ENCODE assay signal across 10 cellular contexts in genomic region chr3:184228376-184229137, GRCh38. TPM values are rescaled to one million over a fixed set of nuclear protein-coding genes. Genes with fewer than 3 reads are reported as not detected.
DNase-seq lines count a peak whose midpoint lies in the region; ATAC-seq, FAIRE-seq and TF ChIP-seq lines count a peak whose summit lies in the region.
"Had no signal": no experiment of that assay in that cellular context is flagged by ENCODE, and none has a peak within 500 bp of the region (broad histone marks: within the 10 kb centered on the region; RNA-seq: fewer than 3 reads in every experiment).

No MANE protein-coding gene starts in this region.

- no peaks in the 10 kb centered on the region for H3K79me2 ChIP-seq in GM23338 (replicated peaks; ENCODE audit: insufficient read depth)
- H3K79me2 ChIP-seq in astrocyte (ENCODE audit: insufficient read depth, low read length) = no peaks in the 10 kb centered on the region

- H3K27me3 Mint-ChIP-seq in CD4-positive, alpha-beta T cell = peaks cover 74% of the 10 kb centered on the region
- H3K27me3 Mint-ChIP-seq in GM23338 (ENCODE audit: insufficient read depth, low read depth, poor library complexity) (peaks cover 53% of the 10 kb centered on the region), astrocyte (ENCODE audit: low read depth, unreplicated experiment) (peaks cover 61% of the 10 kb centered on the region), nephron (ENCODE audit: low read depth) (peaks cover 82% of the 10 kb centered on the region)

- H3K27ac Mint-ChIP-seq in CD4-positive, alpha-beta T cell = no peak overlapping the region
- no peak overlapping the region for H3K27ac Mint-ChIP-seq in GM23338
- H3K27ac Mint-ChIP-seq in astrocyte (ENCODE audit: unreplicated experiment) = no peak overlapping the region
- no peak overlapping the region for H3K27ac Mint-ChIP-seq in nephron

- H3K9ac ChIP-seq in astrocyte (ENCODE audit: low read length) (no peak overlapping the region), colonic mucosa (ENCODE audit: low read depth in 2 of 2, low read length in 2 of 2) (no peak overlapping the region)

- TF ChIP-seq CTCF in CD4-positive, alpha-beta T cell (IDR thresholded peaks at IDR 0.05) = no peak
- TF ChIP-seq CTCF in GM23338 (conservative IDR thresholded peaks at IDR 0.05; ENCODE audit: low read depth in 2 of 2) (no peak; a peak in 1 of 4 replicates), astrocyte (IDR thresholded peaks at IDR 0.05; ENCODE audit: insufficient read depth, low read depth, low read length) (no peak), nephron (IDR thresholded peaks at IDR 0.05; ENCODE audit: unreplicated experiment in 3 of 3) (no peak), adrenal gland (IDR thresholded peaks at IDR 0.05) (no peak), colonic mucosa (IDR thresholded peaks at IDR 0.05) (no peak)

- H3K4me2 ChIP-seq in GM23338 (peak overlapping the region; percentile 90), astrocyte (ENCODE audit: low read length) (peak overlapping the region; percentile 83)

- no peaks in the 10 kb centered on the region for H3K9me3 Mint-ChIP-seq in CD4-positive, alpha-beta T cell
- H3K9me3 Mint-ChIP-seq in GM23338 = no peaks in the 10 kb centered on the region; the same call in 2 of the 3 replicates
- H3K9me3 Mint-ChIP-seq in astrocyte (ENCODE audit: unreplicated experiment) = no peaks in the 10 kb centered on the region
- H3K9me3 Mint-ChIP-seq in nephron = no peaks in the 10 kb centered on the region

- POLR2A ChIA-PET in CD4-positive, alpha-beta T cell (lab: Charles Lee) = interaction anchor here (2.0 kb wide), 1 partner anchor 22 kb away, joined by 7 read pairs; no protein-coding TSS in a partner anchor

- no peaks in the 10 kb centered on the region for H3K9me2 ChIP-seq in GM23338 (ENCODE audit: insufficient read depth)

- H3K9me3 ChIP-seq in CD4-positive, alpha-beta T cell (ENCODE audit: control insufficient read depth, low read length) = no peaks in the 10 kb centered on the region
- H3K9me3 ChIP-seq in astrocyte (ENCODE audit: insufficient read depth, low read depth, low read length) (no peaks in the 10 kb centered on the region), adrenal gland (replicated peaks in 1 of 3) (no peaks in the 10 kb centered on the region), colonic mucosa (no peaks in the 10 kb centered on the region)

- WGBS in adrenal gland, 4 donors = 42 to 54% (median 52%) methylated on average over 6 to 12 of the region's 12 CpGs

- TF ChIP-seq POLR2A in adrenal gland (IDR thresholded peaks at IDR 0.05) = no peak

- H3K4me1 ChIP-seq in GM23338 (ENCODE audit: insufficient read depth) = no peaks in the 10 kb centered on the region
- H3K4me1 ChIP-seq in astrocyte (ENCODE audit: insufficient read depth, low read length) = peaks cover 13% of the 10 kb centered on the region
- H3K4me1 ChIP-seq in adrenal gland (replicated peaks in 1 of 2) = peaks cover 15 to 38% of the 10 kb centered on the region in 2 donors
- peaks cover 9% of the 10 kb centered on the region for H3K4me1 ChIP-seq in colonic mucosa

- peaks cover 14% of the 10 kb centered on the region for H3K4me1 Mint-ChIP-seq in CD4-positive, alpha-beta T cell (ENCODE audit: low read depth)
- H3K4me1 Mint-ChIP-seq in GM23338 (peaks cover 5% of the 10 kb centered on the region), astrocyte (ENCODE audit: low read depth, unreplicated experiment) (peaks cover 7% of the 10 kb centered on the region), nephron (peaks cover 8% of the 10 kb centered on the region)

- no peaks in the 10 kb centered on the region for H3K36me3 Mint-ChIP-seq in CD4-positive, alpha-beta T cell (ENCODE audit: low read depth)
- H3K36me3 Mint-ChIP-seq in GM23338 (ENCODE audit: low read depth) = no peaks in the 10 kb centered on the region; the same call in 2 of the 3 replicates
- H3K36me3 Mint-ChIP-seq in astrocyte (ENCODE audit: low read depth, unreplicated experiment) = no peaks in the 10 kb centered on the region
- H3K36me3 Mint-ChIP-seq in nephron (ENCODE audit: low read depth) = no peaks in the 10 kb centered on the region

- H2AFZ ChIP-seq in GM23338 (no peak overlapping the region; the same call in 1 of the 2 replicates), astrocyte (ENCODE audit: low read depth, low read length) (no peak overlapping the region)

- H3K4me3 ChIP-seq in GM23338 (peak overlapping the region; percentile 63), astrocyte (ENCODE audit: insufficient read depth, low read depth, low read length) (no peak overlapping the region), adrenal gland (peak overlapping the region in 1 of 4 donors; percentile 80), colonic mucosa (no peak overlapping the region)

- no peak overlapping the region for H3K27ac ChIP-seq in CD4-positive, alpha-beta T cell (ENCODE audit: low read depth, low read length)
- no peak overlapping the region for H3K27ac ChIP-seq in GM23338 (ENCODE audit: low read depth)
- H3K27ac ChIP-seq in astrocyte (ENCODE audit: low read depth, low read length) = no peak overlapping the region
- peak overlapping the region in 1 of 5 donors; percentile 30 for H3K27ac ChIP-seq in adrenal gland
- no peak overlapping the region for H3K27ac ChIP-seq in colonic mucosa

- intact Hi-C loops in CD4-positive, alpha-beta T cell (cut with DNase I, micrococcal nuclease) = loop anchor here (1.0 to 5.0 kb wide), 2 partner anchors 23 to 59 kb away; no protein-coding TSS in a partner anchor
- intact Hi-C loops in adrenal gland (cut with DNase I) = no loop called here
- intact Hi-C loops in colonic mucosa (cut with DNase I) = no loop called here

- CTCF ChIA-PET in CD4-positive, alpha-beta T cell (lab: Charles Lee) = interaction anchor here (0.5 to 3.6 kb wide), 10 partner anchors 19 to 344 kb away, joined by 3 to 21 read pairs (median 6); partner anchors contain the start of genes ALG3, CAMK2N2, EEF1AKMT4 and PARL

- H3K36me3 ChIP-seq in GM23338 (ENCODE audit: insufficient read depth) (no peaks in the 10 kb centered on the region), astrocyte (ENCODE audit: insufficient read depth, low read length) (no peaks in the 10 kb centered on the region), adrenal gland (replicated peaks in 1 of 2) (no peaks in the 10 kb centered on the region), colonic mucosa (no peaks in the 10 kb centered on the region)

- H4K20me1 ChIP-seq in GM23338 (replicated peaks; ENCODE audit: insufficient read depth) = 0 out of 2 replicates have a peak, but pooled peaks cover 6% of the 10 kb centered on the region
- H4K20me1 ChIP-seq in astrocyte (ENCODE audit: insufficient read depth, low read length) = peaks cover 9% of the 10 kb centered on the region

- H3K27me3 ChIP-seq in CD4-positive, alpha-beta T cell (ENCODE audit: control insufficient read depth, insufficient read depth, low read length) = peaks cover 46% of the 10 kb centered on the region
- peaks cover 76% of the 10 kb centered on the region for H3K27me3 ChIP-seq in GM23338 (ENCODE audit: insufficient read depth)
- H3K27me3 ChIP-seq in astrocyte (ENCODE audit: insufficient read depth, low read length) = peaks cover 47% of the 10 kb centered on the region
- H3K27me3 ChIP-seq in adrenal gland = peaks cover 11% of the 10 kb centered on the region
- peaks cover 36% of the 10 kb centered on the region for H3K27me3 ChIP-seq in colonic mucosa

- no peak for ATAC-seq in CD4-positive, alpha-beta T cell (ENCODE audit: poor library complexity)
- ATAC-seq in GM23338 (no peak), HG03095 (IDR thresholded peaks at IDR 0.05; ENCODE audit: unreplicated experiment) (no peak)

- H3F3A ChIP-seq in GM23338 (replicated peaks; ENCODE audit: low read depth) = no peaks in the 10 kb centered on the region

- H3K4me3 Mint-ChIP-seq in CD4-positive, alpha-beta T cell = peak overlapping the region; percentile 85
- H3K4me3 Mint-ChIP-seq in GM23338 (peak overlapping the region; percentile 63), astrocyte (ENCODE audit: unreplicated experiment) (peak overlapping the region; percentile 20), nephron (peak overlapping the region; percentile 70 to 82 (median 73))

- FAIRE-seq in astrocyte (lab: Jason Lieb, UNC) = no peak

- DNase-seq in CD4-positive, alpha-beta T cell = no peak
- DNase-seq in GM23338 (ENCODE audit: low spot score) (no peak), astrocyte (ENCODE audit: low read depth) (no peak), mucosa of gallbladder (ENCODE audit: low spot score) (no peak), adrenal gland (no peak), colonic mucosa (no peak)

RNA-seq across cellular contexts. Expression of gene VWA5B2, which starts 0.8 kb away (rescaled TPM):
- not detected for total RNA-seq in CD4-positive, alpha-beta T cell
- total RNA-seq in GM23338 (2014; rRNA removed; shearing (Covaris generic)) = 0.66 TPM in 1 of 2 replicates, not detected in the other
- polyA plus RNA-seq in GM23338 (2016; fragmentation: Nextera tagmentation; extraction: Ambion mirVana) = not detected in 2 replicates
- 0.23 TPM in 1 of 2 replicates, not detected in the other for total RNA-seq in astrocyte
- total RNA-seq in mucosa of gallbladder = not detected
- 100 to 1,000 TPM in 3 of 8 donors, 10 to 100 TPM in 5; 12.2 to 140 (median 65.8) TPM for total RNA-seq in adrenal gland
- 1,000 to 10,000 TPM in 1 of 3 donors, 100 to 1,000 TPM in 1, 10 to 100 TPM in 1; 29.8 to 1,120 (median 268) TPM for polyA plus RNA-seq in adrenal gland
- total RNA-seq in colonic mucosa = 1 to 10 TPM; 2.1 to 2.3 TPM
- total RNA-seq: activated CD8-positive, alpha-beta memory T cell treated with anti-CD3 and anti-CD28 coated beads for 36 hours; dermis microvascular lymphatic vessel endothelial cell had no signal

RNA-seq across cellular contexts. Expression of gene ALG3, which starts 20.2 kb away (rescaled TPM):
- total RNA-seq in CD4-positive, alpha-beta T cell = 10 to 100 TPM; 12.0 to 13.5 TPM
- total RNA-seq in GM23338 (2014; rRNA removed; shearing (Covaris generic)) = 107 and 109 TPM in 2 replicates
- 76.9 and 87.9 TPM in 2 replicates for polyA plus RNA-seq in GM23338 (2016; fragmentation: Nextera tagmentation; extraction: Ambion mirVana)
- 47.1 and 51.1 TPM in 2 replicates for total RNA-seq in astrocyte
- 44.7 TPM for total RNA-seq in mucosa of gallbladder
- 100 to 1,000 TPM in 1 of 8 donors, 10 to 100 TPM in 7; 38.3 to 107 (median 64.0) TPM for total RNA-seq in adrenal gland
- 10 to 100 TPM; 32.8 to 71.4 (median 42.3) TPM for polyA plus RNA-seq in adrenal gland
- 10 to 100 TPM; 25.1 to 78.9 TPM for total RNA-seq in colonic mucosa

RNA-seq across cellular contexts. Expression of gene EEF1AKMT4, which starts 20.9 kb away (rescaled TPM):
- total RNA-seq in CD4-positive, alpha-beta T cell = not detected
- total RNA-seq in GM23338 (2014; rRNA removed; shearing (Covaris generic)) = 9.8 and 14.3 TPM in 2 replicates
- polyA plus RNA-seq in GM23338 (2016; fragmentation: Nextera tagmentation; extraction: Ambion mirVana) (11.2 and 12.9 TPM in 2 replicates), adrenal gland (1 to 10 TPM; 1.8 to 6.6 (median 2.5) TPM)
- total RNA-seq in astrocyte (7.2 TPM in 2 replicates), mucosa of gallbladder (3.2 TPM), adrenal gland (1 to 10 TPM; 2.7 to 8.3 (median 4.1) TPM), colonic mucosa (10 to 100 TPM in 1 of 2 donors, 1 to 10 TPM in 1; 4.1 to 11.7 TPM)

RNA-seq across cellular contexts. Expression of gene CAMK2N2, which starts 32.8 kb away (rescaled TPM):
- not detected for total RNA-seq in CD4-positive, alpha-beta T cell
- 1.3 and 1.5 TPM in 2 replicates for total RNA-seq in GM23338 (2014; rRNA removed; shearing (Covaris generic))
- polyA plus RNA-seq in GM23338 (2016; fragmentation: Nextera tagmentation; extraction: Ambion mirVana) (0.32 and 0.63 TPM in 2 replicates), adrenal gland (10 to 100 TPM in 2 of 3 donors, 1 to 10 TPM in 1; 6.1 to 24.2 (median 12.4) TPM)
- total RNA-seq in astrocyte (2.6 and 3.4 TPM in 2 replicates), mucosa of gallbladder (0.40 TPM), adrenal gland (10 to 100 TPM in 2 of 8 donors, 1 to 10 TPM in 3, under 1 TPM in 1, not detected in 2; 0.47 to 39.3 (median 5.7) TPM), colonic mucosa (under 1 TPM in 1 of 2 donors, not detected in 1; 0.19 TPM)
- total RNA-seq: dermis microvascular lymphatic vessel endothelial cell had no signal

RNA-seq across cellular contexts. Expression of gene ABCF3, which starts 42.6 kb away (rescaled TPM):
- total RNA-seq in CD4-positive, alpha-beta T cell = 100 to 1,000 TPM; 163 to 166 TPM
- total RNA-seq in GM23338 (2014; rRNA removed; shearing (Covaris generic)) = 48.9 and 60.4 TPM in 2 replicates
- polyA plus RNA-seq in GM23338 (2016; fragmentation: Nextera tagmentation; extraction: Ambion mirVana) (32.7 and 33.4 TPM in 2 replicates), adrenal gland (100 to 1,000 TPM; 189 to 353 (median 289) TPM)
- total RNA-seq in astrocyte (61.1 and 70.9 TPM in 2 replicates), mucosa of gallbladder (77.4 TPM), adrenal gland (100 to 1,000 TPM; 123 to 292 (median 182) TPM), colonic mucosa (10 to 100 TPM; 54.6 to 82.4 TPM)

Comparison
In these comparisons a context has a peak if more than half of its experiments do, and no peak if none do; other contexts are left out.
1. H3K4me3 Mint-ChIP-seq: peak in every context shown above with its lines; median percentile 85 in CD4-positive, alpha-beta T cell; 73 in nephron; 63 in GM23338; 20 in astrocyte.
2. intact Hi-C loops: an anchor here in CD4-positive, alpha-beta T cell (1.0 to 5.0 kb wide); none called in adrenal gland and colonic mucosa.